Comparison of ENCODE assay signal across 1 cellular context in genomic region chr16:50812046-50812445, GRCh38.
TF ChIP-seq lines count a peak whose summit lies in the region.

No MANE protein-coding gene starts in this region.

TF ChIP-seq in HepG2, 621 proteins besides CTCF, POLR2A, EP300 and RAD21:
- TF ChIP-seq ZNF441 (CRISPR knock-in tag; IDR thresholded peaks at IDR 0.05; ENCODE audit: borderline replicate concordance) (no peak), GTF2F1 (IDR thresholded peaks at IDR 0.05; ENCODE audit: low read length) (no peak), HBP1 (CRISPR knock-in tag; IDR thresholded peaks at IDR 0.05; ENCODE audit: low read depth) (no peak), ZNF432 (CRISPR knock-in tag; IDR thresholded peaks at IDR 0.05; ENCODE audit: borderline replicate concordance) (no peak), PITX1 (CRISPR knock-in tag; IDR thresholded peaks at IDR 0.05) (no peak), KDM6A (CRISPR knock-in tag; IDR thresholded peaks at IDR 0.05; ENCODE audit: low read depth) (no peak), ZMAT3 (CRISPR knock-in tag; conservative IDR thresholded peaks at IDR 0.05) (no peak), ZNF597 (CRISPR knock-in tag; IDR thresholded peaks at IDR 0.05) (no peak)
TF ChIP-seq in HepG2: peak in this region for 0.
